ENCODE assay signal across 20 cellular contexts in the genomic region with DNA sequence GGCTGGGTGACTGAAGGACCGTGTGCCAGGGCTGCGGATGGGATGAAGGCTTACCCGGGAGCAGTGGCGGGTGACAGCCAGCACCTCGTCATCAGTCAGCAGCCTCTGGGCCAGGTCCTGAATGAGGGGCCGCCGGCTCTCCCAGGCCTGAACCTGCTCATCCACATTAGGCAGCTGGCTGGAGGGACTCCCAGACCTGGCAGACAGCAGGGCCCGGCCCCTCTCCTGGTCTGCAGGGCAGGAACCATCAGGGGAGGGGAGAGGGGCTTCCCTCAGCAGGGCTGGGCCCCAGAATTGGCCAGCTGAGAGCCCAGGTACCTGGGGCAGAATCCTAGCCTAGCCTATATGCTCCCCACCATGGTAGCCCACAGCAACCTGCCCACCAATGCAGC.
"Had no signal": no experiment of that assay in that cellular context is flagged by ENCODE, and none has a peak within 500 bp of the region (broad histone marks: within the 10 kb centered on the region; RNA-seq: fewer than 3 reads in every experiment).

No MANE protein-coding gene starts in this region.

- H3K36me3 ChIP-seq: adrenal gland, Peyer's patch had no signal

- H3K27me3 ChIP-seq: adrenal gland, Peyer's patch had no signal

- H3K36me3 Mint-ChIP-seq: activated CD8-positive, alpha-beta memory T cell treated with anti-CD3 and anti-CD28 coated beads, Interleukin-2, amount 10 ng/mL, durations not matched to agents 7 days and 5 days; activated naive CD8-positive, alpha-beta T cell; WTC11 had no signal

- DNase-seq: activated CD4-positive, CD25-positive, alpha-beta regulatory T cell treated with anti-CD3 and anti-CD28 coated beads, Interleukin-2, amount 50 U/mL, for 72 hours; activated CD8-positive, alpha-beta memory T cell treated with anti-CD3 and anti-CD28 coated beads, Interleukin-2, amount 10 ng/mL, durations not matched to agents 7 days and 5 days; activated gamma-delta T cell; activated naive CD4-positive, alpha-beta T cell treated with anti-CD3 and anti-CD28 coated beads for 36 hours; activated T-cell treated with anti-CD3 and anti-CD28 coated beads, Interleukin-2, amount 50 U/mL, for 24 hours; adrenal gland; MM.1S; NCI-H1105; NCI-H1436; NCI-H1694 treated with DMSO at 0.1 percent for 48 hours; NCI-H2029 treated with DMSO at 0.1 percent for 48 hours; NCI-H345; NCI-H510A treated with DMSO at 0.1 percent for 48 hours; NK-92 treated with Interleukin-12 subunit alpha and Interleukin-12 subunit beta, amount 100 ng/mL, for 24 hours; Peyer's patch; SHP77 treated with DMSO at 0.1 percent for 48 hours; T-helper 17 cell; T-helper 9 cell had no signal

- H3K4me3 ChIP-seq: adrenal gland, Peyer's patch had no signal

- H3K9me3 ChIP-seq: adrenal gland, Peyer's patch had no signal

- ATAC-seq: activated CD8-positive, alpha-beta memory T cell treated with anti-CD3 and anti-CD28 coated beads, Interleukin-2, amount 10 ng/mL, durations not matched to agents 7 days and 5 days; T-helper 17 cell; WTC11 had no signal

- H3K4me3 Mint-ChIP-seq: activated CD8-positive, alpha-beta memory T cell treated with anti-CD3 and anti-CD28 coated beads, Interleukin-2, amount 10 ng/mL, durations not matched to agents 7 days and 5 days; activated naive CD4-positive, alpha-beta T cell treated with anti-CD3 and anti-CD28 coated beads for 36 hours; activated naive CD8-positive, alpha-beta T cell; activated T-cell treated with anti-CD3 and anti-CD28 coated beads, Interleukin-2, amount 50 U/mL, for 24 hours; T-helper 17 cell; WTC11 had no signal

- H3K9me3 Mint-ChIP-seq: activated naive CD4-positive, alpha-beta T cell treated with anti-CD3 and anti-CD28 coated beads for 36 hours; activated T-cell treated with anti-CD3 and anti-CD28 coated beads, Interleukin-2, amount 50 U/mL, for 24 hours; WTC11 had no signal

- H3K27ac Mint-ChIP-seq: activated CD8-positive, alpha-beta memory T cell treated with anti-CD3 and anti-CD28 coated beads, Interleukin-2, amount 10 ng/mL, durations not matched to agents 7 days and 5 days; activated naive CD4-positive, alpha-beta T cell treated with anti-CD3 and anti-CD28 coated beads for 36 hours; activated naive CD8-positive, alpha-beta T cell; activated T-cell treated with anti-CD3 and anti-CD28 coated beads, Interleukin-2, amount 50 U/mL, for 24 hours; T-helper 17 cell; WTC11 had no signal

- H3K27ac ChIP-seq: adrenal gland, Peyer's patch had no signal
